8 cellular contexts compared by ENCODE assay signal in the genomic region with DNA sequence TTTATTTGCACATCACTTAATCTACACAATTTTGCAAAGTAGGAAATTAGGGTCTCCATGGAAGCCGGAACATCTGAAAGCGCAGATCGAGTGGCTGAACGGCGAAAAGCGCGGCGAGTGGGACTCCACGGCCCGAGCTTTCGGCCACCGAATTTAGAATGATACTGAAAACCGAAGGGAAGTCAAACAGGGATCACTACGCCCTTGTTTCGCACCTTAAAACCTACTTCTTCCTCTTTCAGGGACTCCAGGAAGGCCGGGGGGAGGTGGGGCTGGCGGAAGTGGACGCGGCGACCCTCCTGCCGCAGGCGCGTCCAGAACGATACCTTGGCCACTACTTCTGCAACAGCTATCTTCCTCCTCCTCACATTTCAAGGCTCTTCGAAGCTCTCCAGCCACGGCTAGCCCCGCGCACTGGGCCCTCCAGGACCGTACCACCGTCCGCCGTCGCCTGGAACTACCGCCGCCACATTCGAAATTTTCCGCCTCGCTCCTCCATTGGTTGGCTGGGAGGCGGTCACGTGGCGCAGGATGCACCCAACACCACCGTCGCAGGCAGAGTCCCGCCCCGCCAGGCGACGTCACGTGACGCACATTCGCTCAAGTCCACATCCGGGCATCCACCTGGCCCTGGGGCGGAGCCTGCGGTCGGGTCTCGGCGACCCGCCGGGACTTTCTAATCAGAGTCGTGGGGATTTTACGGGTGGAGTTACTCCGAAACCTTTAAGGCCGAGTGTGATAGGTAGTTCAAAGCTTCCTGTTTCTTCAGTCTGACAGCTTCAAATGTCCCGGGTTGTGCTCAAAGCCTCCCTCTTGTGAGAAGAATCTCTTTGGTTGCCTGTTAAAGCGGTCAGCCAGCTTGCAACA. TPM values are rescaled to one million over a fixed set of nuclear protein-coding genes. Genes with fewer than 3 reads are reported as not detected.
DNase-seq lines count a peak whose midpoint lies in the region; TF ChIP-seq lines count a peak whose summit lies in the region.

Gene SGO1, minus strand, starts transcription at position 474 of the 867 bp plus-strand sequence. CDS start 2,179 bp downstream, outside the sequence.

- peak in 1 of 2 donors; percentile 58 for TF ChIP-seq POLR2A in suprapubic skin (IDR thresholded peaks at IDR 0.05)

- no peak for TF ChIP-seq EP300 in suprapubic skin (IDR thresholded peaks at IDR 0.05)

- H3K27ac ChIP-seq in suprapubic skin = peak within 1 kb of the TSS; percentile 95

- H3K36me3 ChIP-seq in suprapubic skin = no peaks in the 10 kb centered on the region

- DNase-seq in GM04503 (ENCODE audit: low read depth) (peak; percentile 83), HFF-Myc (ENCODE audit: extremely low read depth, low read depth) (peak; percentile 88), NAMALWA (ENCODE audit: low spot score) (peak; percentile 99), SK-MEL-5 (ENCODE audit: low read depth, low spot score) (peak; percentile 97), germinal center (ENCODE audit: low spot score) (peak; percentile 98), non-pigmented ciliary epithelial cell (ENCODE audit: low read depth) (peak; percentile 91), suprapubic skin (ENCODE audit: low spot score in 2 of 2) (peak; percentile 100)
- DNase-seq in activated naive CD4-positive, alpha-beta T cell treated with Interleukin-2 at 50 U/mL for 16 hours = peak; percentile 100

- no peaks in the 10 kb centered on the region for H3K9me3 ChIP-seq in suprapubic skin

- H3K4me1 ChIP-seq in suprapubic skin = peaks cover 19% of the 10 kb centered on the region

- no peaks in the 10 kb centered on the region for H3K27me3 ChIP-seq in suprapubic skin

- in situ Hi-C loops in SK-MEL-5 (cut with HindIII; ENCODE audit: low pct_unique_long_range_greater_than_20kb, low sequenced_read_pairs) = loop anchor here (25.0 kb wide), 1 partner anchor 299 kb away; no protein-coding TSS in a partner anchor

- peak within 1 kb of the TSS; percentile 92 for H3K4me3 ChIP-seq in HFF-Myc (replicated peaks; ENCODE audit: low read depth, low read length)
- peak within 1 kb of the TSS; percentile 75 for H3K4me3 ChIP-seq in suprapubic skin

- WGBS in suprapubic skin = under 1% methylated on average over 59 of the region's 64 CpGs

- TF ChIP-seq CTCF in HFF-Myc (IDR thresholded peaks at IDR 0.05; ENCODE audit: low read depth, low read length, missing control alignments) = no peak
- TF ChIP-seq CTCF in suprapubic skin (IDR thresholded peaks at IDR 0.05) = no peak

RNA-seq across cellular contexts. Expression of gene SGO1, which starts in this region (rescaled TPM):
- total RNA-seq in SK-MEL-5 (2014; rRNA removed; shearing (Covaris generic)) = 12.6 and 13.6 TPM in 2 replicates
- polyA plus RNA-seq in SK-MEL-5 (2015; cell fraction: cytosol; rRNA removed) = 13.5 and 16.1 TPM in 2 replicates
- 11.6 and 24.7 TPM in 2 replicates for polyA plus RNA-seq in SK-MEL-5 (2015; cell fraction: nucleus; rRNA removed)
- 1 to 10 TPM in 3 of 4 donors, under 1 TPM in 1; 0.89 to 2.6 (median 1.6) TPM for total RNA-seq in suprapubic skin

Comparison
In these comparisons a context has a peak if more than half of its experiments do, and no peak if none do; other contexts are left out.
1. Peak in every context shown above with its lines: DNase-seq, H3K4me3 ChIP-seq and H3K27ac ChIP-seq.